24 cellular contexts compared by ENCODE assay signal in genomic region chr1:84356881-84357280, GRCh38. TPM values are rescaled to one million over a fixed set of nuclear protein-coding genes. Genes with fewer than 3 reads are reported as not detected.
DNase-seq lines count a peak whose midpoint lies in the region; ATAC-seq and TF ChIP-seq lines count a peak whose summit lies in the region.
"Had no signal": no experiment of that assay in that cellular context is flagged by ENCODE, and none has a peak within 500 bp of the region (broad histone marks: within the 10 kb centered on the region; RNA-seq: fewer than 3 reads in every experiment).

No MANE protein-coding gene starts in this region.

- peak; percentile 36 for DNase-seq in adipocyte (ENCODE audit: low read depth)
- peak; percentile 15 to 44 for DNase-seq in cardiac fibroblast (ENCODE audit: low read depth in 2 of 2)
- peak; percentile 48 for DNase-seq in fibroblast of villous mesenchyme (ENCODE audit: low read depth)
- no peak for DNase-seq in SIG-M5 treated with dmso at 0.1 percent for 504 hours (lab: John Stamatoyannopoulos, UW; ENCODE audit: unreplicated experiment)
- no peak for DNase-seq in G401 (ENCODE audit: low spot score)
- DNase-seq: 8988T; ACHN; BE2C; C1 segment of cervical spinal cord; CD4-positive, alpha-beta memory T cell; CD4-positive, CD25-positive, alpha-beta regulatory T cell; CD8-positive, alpha-beta memory T cell; COR-L47; DMS 273 treated with DMSO at 0.1 percent for 48 hours; DMS153; DMS53; DMS79; DND-41; EL; GF-D8 had no signal

- H3K9me3 ChIP-seq in adipocyte (ENCODE audit: control insufficient read depth, low read length), result no peaks in the 10 kb centered on the region
- H3K9me3 ChIP-seq: BE2C, BLaER1 had no signal

- TF ChIP-seq CTCF in cardiac fibroblast (IDR thresholded peaks at IDR 0.05; ENCODE audit: low read depth, low read length), result no peak
- TF ChIP-seq CTCF in fibroblast of villous mesenchyme (IDR thresholded peaks at IDR 0.05; ENCODE audit: insufficient read depth, low read depth, low read length), result no peak

- H3K9ac ChIP-seq in adipocyte (ENCODE audit: low read length), result no peak overlapping the region
- H3K9ac ChIP-seq: BLaER1 had no signal

- no peaks in the 10 kb centered on the region for H3K27me3 ChIP-seq in adipocyte (replicated peaks; ENCODE audit: control insufficient read depth, insufficient read depth, low read length)
- H3K27me3 ChIP-seq: BE2C, BLaER1 had no signal

- in situ Hi-C loops in G401 (cut with HindIII; ENCODE audit: low sequenced_read_pairs), result no loop called here

- H3K4me3 ChIP-seq in adipocyte (ENCODE audit: low read length), result no peak overlapping the region
- no peak overlapping the region for H3K4me3 ChIP-seq in cardiac fibroblast (replicated peaks in 1 of 2; ENCODE audit: low read depth in 2 of 2, low read length in 2 of 2)
- H3K4me3 ChIP-seq in fibroblast of villous mesenchyme (ENCODE audit: low read depth, low read length), result no peak overlapping the region
- H3K4me3 ChIP-seq: BLaER1 had no signal

- no peak for ATAC-seq in SK-N-SH treated with all-trans-retinoic acid at 6 μM for 48 hours

- no peaks in the 10 kb centered on the region for H3K36me3 ChIP-seq in adipocyte (ENCODE audit: control insufficient read depth, insufficient read depth, low read length, severe bottlenecking)
- H3K36me3 ChIP-seq: BE2C, BLaER1 had no signal

- peaks cover 7% of the 10 kb centered on the region for H3K4me1 ChIP-seq in adipocyte (ENCODE audit: control insufficient read depth, insufficient read depth, low read length)
- H3K4me1 ChIP-seq: BLaER1 had no signal

TF ChIP-seq in SK-N-SH treated with all-trans-retinoic acid at 6 μM for 48 hours, 23 proteins besides CTCF, POLR2A, EP300 and RAD21:
- TF ChIP-seq ZNF70 (CRISPR knock-in tag; IDR thresholded peaks at IDR 0.05), result no peak
- TF ChIP-seq ZFP30 (CRISPR knock-in tag; IDR thresholded peaks at IDR 0.05), result no peak
- no peak for TF ChIP-seq CSDC2 (CRISPR knock-in tag; IDR thresholded peaks at IDR 0.05)
- TF ChIP-seq OSR1 (CRISPR knock-in tag; IDR thresholded peaks at IDR 0.05), result no peak
- no peak for TF ChIP-seq ZC3H10 (CRISPR knock-in tag; IDR thresholded peaks at IDR 0.05)
- TF ChIP-seq TOX (CRISPR knock-in tag; IDR thresholded peaks at IDR 0.05; ENCODE audit: borderline replicate concordance), result no peak
- TF ChIP-seq ZNF8 (CRISPR knock-in tag; IDR thresholded peaks at IDR 0.05), result no peak
- no peak for TF ChIP-seq TSHZ2 (CRISPR knock-in tag; IDR thresholded peaks at IDR 0.05)
- TF ChIP-seq TCF4 (CRISPR knock-in tag; IDR thresholded peaks at IDR 0.05; ENCODE audit: borderline replicate concordance), result no peak
- TF ChIP-seq ISL1 (CRISPR knock-in tag; IDR thresholded peaks at IDR 0.05), result no peak
- TF ChIP-seq ARNTL (CRISPR knock-in tag; IDR thresholded peaks at IDR 0.05; ENCODE audit: borderline replicate concordance, low read depth), result no peak

RNA-seq across cellular contexts. Expression of gene DNASE2B, which starts 41.4 kb away (rescaled TPM):
- total RNA-seq in fibroblast of villous mesenchyme, result not detected in 2 replicates
- not detected in 2 replicates for total RNA-seq in G401 (2014; rRNA removed; shearing (Covaris generic))
- total RNA-seq: A673; CD4-positive, alpha-beta memory T cell; CD4-positive, CD25-positive, alpha-beta regulatory T cell; CD8-positive, alpha-beta memory T cell; Daoy had no signal

RNA-seq across cellular contexts. Expression of gene SAMD13, which starts 55.4 kb away (rescaled TPM):
- under 0.01 and 0.64 TPM in 2 replicates for total RNA-seq in fibroblast of villous mesenchyme
- not detected in 2 replicates for total RNA-seq in G401 (2014; rRNA removed; shearing (Covaris generic))
- total RNA-seq: CD4-positive, alpha-beta memory T cell; CD4-positive, CD25-positive, alpha-beta regulatory T cell had no signal

Comparison
In these comparisons a context has a peak if more than half of its experiments do, and no peak if none do; other contexts are left out.
1. DNase-seq: peak in adipocyte (single experiment), cardiac fibroblast (2 of 2) and fibroblast of villous mesenchyme (single experiment); none in SIG-M5 treated with dmso at 0.1 percent for 504 hours (single experiment) and G401 (single experiment).